Comparison of ENCODE assay signal across 12 cellular contexts in genomic region chr16:84596801-84597517, GRCh38. TPM values are rescaled to one million over a fixed set of nuclear protein-coding genes. Genes with fewer than 3 reads are reported as not detected.
DNase-seq lines count a peak whose midpoint lies in the region; ATAC-seq and TF ChIP-seq lines count a peak whose summit lies in the region.
"Had no signal": no experiment of that assay in that cellular context is flagged by ENCODE, and none has a peak within 500 bp of the region (broad histone marks: within the 10 kb centered on the region; RNA-seq: fewer than 3 reads in every experiment).

No MANE protein-coding gene starts in this region.

- H3K4me1 Mint-ChIP-seq in CD4-positive, CD25-positive, alpha-beta regulatory T cell = peaks cover 33 to 94% (median 78%) of the 10 kb centered on the region in 4 donors
- peaks cover 61% of the 10 kb centered on the region for H3K4me1 Mint-ChIP-seq in nephron

- peak overlapping the region; percentile 89 for H3K27ac ChIP-seq in CD4-positive, CD25-positive, alpha-beta regulatory T cell (ENCODE audit: insufficient read depth, low read length, poor library complexity, severe bottlenecking)
- H3K27ac ChIP-seq in OCI-LY1 (ENCODE audit: low read depth, low read length, poor library complexity, severe bottlenecking) = peak overlapping the region; percentile 98
- H3K27ac ChIP-seq in dorsolateral prefrontal cortex = peak overlapping the region in 39 of 59 donors; percentile 5 to 87 (median 62)
- H3K27ac ChIP-seq: PC-9, right atrium auricular region, vagina had no signal

- no peaks in the 10 kb centered on the region for H3K9me3 ChIP-seq in CD4-positive, CD25-positive, alpha-beta regulatory T cell (ENCODE audit: control insufficient read depth in 2 of 2, low read length in 2 of 2)
- no peaks in the 10 kb centered on the region for H3K9me3 ChIP-seq in OCI-LY1 (ENCODE audit: low read length)
- H3K9me3 ChIP-seq: right atrium auricular region, vagina had no signal

- H4K20me1 ChIP-seq in OCI-LY1 (ENCODE audit: insufficient read depth, low read length) = no peaks in the 10 kb centered on the region

- H3K36me3 Mint-ChIP-seq in CD4-positive, CD25-positive, alpha-beta regulatory T cell = peaks cover 32% of the 10 kb centered on the region
- H3K36me3 Mint-ChIP-seq in nephron (ENCODE audit: low read depth) = peaks cover 17% of the 10 kb centered on the region

- no peak for TF ChIP-seq CTCF in OCI-LY1 (IDR thresholded peaks at IDR 0.05; ENCODE audit: low read length)
- no peak for TF ChIP-seq CTCF in dorsolateral prefrontal cortex (IDR thresholded peaks at IDR 0.05 in 54 of 56, conservative IDR thresholded peaks at IDR 0.05 in 2 of 56; ENCODE audit: low read depth in 1 of 56, partially characterized antibody in 56 of 56)
- TF ChIP-seq CTCF in nephron (IDR thresholded peaks at IDR 0.05; ENCODE audit: unreplicated experiment in 3 of 3) = no peak

- no peaks in the 10 kb centered on the region for H3K9me3 Mint-ChIP-seq in CD4-positive, CD25-positive, alpha-beta regulatory T cell
- H3K9me3 Mint-ChIP-seq in nephron = no peaks in the 10 kb centered on the region

- H3K4me2 ChIP-seq in OCI-LY1 (ENCODE audit: low read length) = peak overlapping the region; percentile 82
- H3K4me2 ChIP-seq: PC-9 had no signal

- peak overlapping the region; percentile 62 for H3K4me3 ChIP-seq in CD4-positive, CD25-positive, alpha-beta regulatory T cell (ENCODE audit: low read depth, low read length)
- H3K4me3 ChIP-seq in OCI-LY1 (ENCODE audit: low read depth, low read length, poor library complexity, severe bottlenecking) = peak overlapping the region; percentile 48
- H3K4me3 ChIP-seq in dorsolateral prefrontal cortex = no peak overlapping the region
- H3K4me3 ChIP-seq: PC-9, right atrium auricular region, vagina had no signal

- peaks cover 8% of the 10 kb centered on the region for H3F3A ChIP-seq in OCI-LY1 (ENCODE audit: insufficient read depth, low read length)

- H3K36me3 ChIP-seq in CD4-positive, CD25-positive, alpha-beta regulatory T cell (ENCODE audit: control insufficient read depth, insufficient read depth, low read length) = peaks cover 14% of the 10 kb centered on the region
- peaks cover 37% of the 10 kb centered on the region for H3K36me3 ChIP-seq in OCI-LY1 (ENCODE audit: insufficient read depth, low read length)
- H3K36me3 ChIP-seq: right atrium auricular region, vagina had no signal

- peak overlapping the region; percentile 81 to 95 (median 89) for H3K4me3 Mint-ChIP-seq in CD4-positive, CD25-positive, alpha-beta regulatory T cell
- no peak overlapping the region for H3K4me3 Mint-ChIP-seq in nephron

- no peaks in the 10 kb centered on the region for H3K9me2 ChIP-seq in OCI-LY1 (ENCODE audit: low read depth, low read length)

- peak overlapping the region; percentile 69 for H3K9ac ChIP-seq in OCI-LY1 (ENCODE audit: low read length)

- H2AFZ ChIP-seq in OCI-LY1 (ENCODE audit: low read length) = no peak overlapping the region
- H2AFZ ChIP-seq: PC-9 had no signal

- peak overlapping the region; percentile 96 to 99 (median 97) for H3K27ac Mint-ChIP-seq in CD4-positive, CD25-positive, alpha-beta regulatory T cell
- peak overlapping the region; percentile 96 to 99 (median 96) for H3K27ac Mint-ChIP-seq in nephron

- no peaks in the 10 kb centered on the region for H3K27me3 ChIP-seq in CD4-positive, CD25-positive, alpha-beta regulatory T cell (ENCODE audit: control insufficient read depth, insufficient read depth, low read length)
- H3K27me3 ChIP-seq in OCI-LY1 (ENCODE audit: insufficient read depth, low read length) = no peaks in the 10 kb centered on the region
- no peaks in the 10 kb centered on the region for H3K27me3 ChIP-seq in dorsolateral prefrontal cortex
- H3K27me3 ChIP-seq: right atrium auricular region, vagina had no signal

- H3K27me3 Mint-ChIP-seq in CD4-positive, CD25-positive, alpha-beta regulatory T cell = no peaks in the 10 kb centered on the region
- H3K27me3 Mint-ChIP-seq in nephron (ENCODE audit: low read depth) = peaks cover 3% of the 10 kb centered on the region

- H3K4me1 ChIP-seq in CD4-positive, CD25-positive, alpha-beta regulatory T cell (ENCODE audit: control insufficient read depth, insufficient read depth, low read length, poor library complexity, severe bottlenecking) = peaks cover 79% of the 10 kb centered on the region
- peaks cover 89% of the 10 kb centered on the region for H3K4me1 ChIP-seq in OCI-LY1 (ENCODE audit: insufficient read depth, low read length, severe bottlenecking)

- ATAC-seq in CD4-positive, CD25-positive, alpha-beta regulatory T cell (ENCODE audit: low read depth in 2 of 2) = no peak
- no peak for ATAC-seq in HG02642 (IDR thresholded peaks at IDR 0.05; ENCODE audit: poor library complexity, unreplicated experiment)
- ATAC-seq: HCT116 had no signal

- DNase-seq in CD4-positive, CD25-positive, alpha-beta regulatory T cell = no peak
- DNase-seq in dorsolateral prefrontal cortex = no peak
- no peak for DNase-seq in nucleus accumbens (lab: John Stamatoyannopoulos, UW)
- DNase-seq in stimulated activated CD4-positive, alpha-beta T cell treated with anti-CD3 and anti-CD28 coated beads, Interleukin-15, amount 100 ng/mL, for 24 hours = no peak
- no peak for DNase-seq in dermis blood vessel endothelial cell
- DNase-seq: PC-9 had no signal

- H3K79me2 ChIP-seq in OCI-LY1 (ENCODE audit: insufficient read depth, low read length) = peaks cover 32% of the 10 kb centered on the region

- intact Hi-C loops in dorsolateral prefrontal cortex (cut with DNase I) = no loop called here

RNA-seq across cellular contexts. Expression of gene COTL1, which starts 20.9 kb away (rescaled TPM):
- 353 TPM for total RNA-seq in CD4-positive, CD25-positive, alpha-beta regulatory T cell
- polyA plus RNA-seq in CD4-positive, CD25-positive, alpha-beta regulatory T cell = 100 to 1,000 TPM; 450 to 761 (median 584) TPM
- total RNA-seq in dorsolateral prefrontal cortex (100 to 1,000 TPM in 6 of 120 experiments, 10 to 100 TPM in 114; 43.3 to 111 (median 76.2) TPM), dermis blood vessel endothelial cell (125 and 140 TPM in 2 replicates)

RNA-seq across cellular contexts. Expression of gene KLHL36, which starts 51.4 kb away (rescaled TPM):
- 86.0 TPM for total RNA-seq in CD4-positive, CD25-positive, alpha-beta regulatory T cell
- polyA plus RNA-seq in CD4-positive, CD25-positive, alpha-beta regulatory T cell = 10 to 100 TPM; 28.1 to 43.4 (median 35.1) TPM
- total RNA-seq in dorsolateral prefrontal cortex = 10 to 100 TPM; 30.4 to 77.3 (median 47.4) TPM
- total RNA-seq in dermis blood vessel endothelial cell = 68.8 and 74.0 TPM in 2 replicates

Comparison
In these comparisons a context has a peak if more than half of its experiments do, and no peak if none do; other contexts are left out.
1. H3K4me3 ChIP-seq: peak in CD4-positive, CD25-positive, alpha-beta regulatory T cell (single experiment) and OCI-LY1 (single experiment); none in dorsolateral prefrontal cortex (0 of 59).
2. H3K4me3 Mint-ChIP-seq: peak in CD4-positive, CD25-positive, alpha-beta regulatory T cell (4 of 4); none in nephron (0 of 3).
3. Peak in every context shown above with its lines, with median percentiles within 50 percentile points of each other: H3K27ac ChIP-seq.